ENCODE assay signal across 24 cellular contexts in genomic region chr10:65796472-65796871, GRCh38.
"Had no signal": no experiment of that assay in that cellular context is flagged by ENCODE, and none has a peak within 500 bp of the region (broad histone marks: within the 10 kb centered on the region; RNA-seq: fewer than 3 reads in every experiment).

No MANE protein-coding gene starts in this region.

- H3K27ac ChIP-seq: left ventricle myocardium inferior, pancreas, prostate gland, skin epidermis, stomach, testis, thyroid gland, upper lobe of right lung had no signal

- H3K36me3 ChIP-seq: left ventricle myocardium inferior, pancreas, prostate gland, stomach, thyroid gland, upper lobe of right lung had no signal

- H3K9me3 ChIP-seq: left ventricle myocardium inferior, pancreas, prostate gland, stomach, testis, thyroid gland, upper lobe of right lung had no signal

- H3K4me3 ChIP-seq: left ventricle myocardium inferior, lung, pancreas, prostate gland, skin epidermis, stomach, testis, thyroid gland, upper lobe of right lung had no signal

- DNase-seq: hippocampal formation; kidney glomerular epithelial cell; left ventricle myocardium inferior; mesendoderm; naive thymus-derived CD4-positive, alpha-beta T cell; nucleus accumbens; pancreas; posterior cingulate gyrus; retina; right cardiac atrium; stimulated activated CD4-positive, alpha-beta T cell treated with anti-CD3 and anti-CD28 coated beads, Interleukin-12 subunit alpha, Interleukin-12 subunit beta, amount 100 ng/mL, for 4 hours; stimulated activated CD4-positive, alpha-beta T cell treated with anti-CD3 and anti-CD28 coated beads, Interleukin-15, amount 100 ng/mL, for 24 hours; stimulated activated CD4-positive, alpha-beta T cell treated with anti-CD3 and anti-CD28 coated beads, Interleukin-2, amount 100 ng/mL, for 24 hours; stimulated activated CD4-positive, alpha-beta T cell treated with anti-CD3 and anti-CD28 coated beads, Interleukin-4, amount 100 ng/mL, for 1 hour; stimulated activated naive B cell treated with anti-CD40 and anti-IgM and Interleukin-4, amounts not matched to agents 10 μg/mL and 1 μg/mL and 100 μg/mL, for 72 hours; stimulated activated naive CD8-positive, alpha-beta T cell treated with anti-CD3 and anti-CD28 coated beads, Interleukin-15, Interleukin-2, amounts not matched to agents 100 U/mL and 50 U/mL, for 24 hours; stomach; testis; thyroid gland; trophoblast cell; upper lobe of right lung had no signal

- H3K4me1 ChIP-seq: left ventricle myocardium inferior, pancreas, prostate gland, testis, thyroid gland, upper lobe of right lung had no signal

- H3K27me3 ChIP-seq: pancreas, stomach, testis, thyroid gland, upper lobe of right lung had no signal
